ENCODE assay signal across 38 cellular contexts in the genomic region with DNA sequence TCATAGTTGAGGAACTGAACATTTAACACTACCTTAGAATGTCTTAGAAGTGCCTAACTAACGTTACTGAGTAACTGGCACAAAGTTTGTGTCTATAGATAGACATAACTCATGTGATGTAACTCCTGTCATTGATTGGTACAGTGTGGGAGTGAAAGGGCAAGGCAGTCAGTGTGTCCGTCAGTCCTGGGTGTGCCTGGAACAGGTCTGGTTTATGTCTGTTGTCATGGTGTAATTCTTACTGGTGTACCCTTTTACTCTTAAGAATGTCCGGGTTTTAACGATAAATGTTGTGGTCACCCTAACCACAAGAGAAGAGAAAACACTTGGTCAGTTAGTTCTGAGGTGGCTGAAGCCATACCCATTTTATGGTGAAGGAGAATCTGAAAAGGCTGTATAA.
DNase-seq lines count a peak whose midpoint lies in the region; ATAC-seq, FAIRE-seq and TF ChIP-seq lines count a peak whose summit lies in the region.
"Had no signal": no experiment of that assay in that cellular context is flagged by ENCODE, and none has a peak within 500 bp of the region (broad histone marks: within the 10 kb centered on the region; RNA-seq: fewer than 3 reads in every experiment).

No MANE protein-coding gene starts in this region.

- H3K9me3 ChIP-seq in hepatocyte (ENCODE audit: low read depth) = no peaks in the 10 kb centered on the region
- H3K9me3 ChIP-seq: HAP-1, lower lobe of right lung, prostate gland, sigmoid colon, tibial nerve had no signal

- FAIRE-seq in H54 (lab: Jason Lieb, UNC) (peak; percentile 79), bronchial epithelial cell (lab: Jason Lieb, UNC) (peak; percentile 95)
- FAIRE-seq: GM18507, kidney had no signal

- intact Hi-C loops in left colon (cut with DNase I, micrococcal nuclease) = no loop called here

- ATAC-seq in left colon (peak; percentile 80), GM21723 (IDR thresholded peaks at IDR 0.05; ENCODE audit: unreplicated experiment) (no peak)
- ATAC-seq: activated T-helper 17 cell treated with anti-CD3 and anti-CD28 coated beads, Interleukin-2, amount 50 U/mL, for 72 hours; CD8-positive, alpha-beta T cell; lower lobe of right lung; naive thymus-derived CD8-positive, alpha-beta T cell; SK-N-SH treated with all-trans-retinoic acid at 6 μM for 48 hours; T-helper 17 cell had no signal

- H3K9me2 ChIP-seq in hepatocyte (replicated peaks; ENCODE audit: insufficient read depth) = no peaks in the 10 kb centered on the region

- H4K20me1 ChIP-seq in hepatocyte (ENCODE audit: insufficient read depth, poor library complexity, severe bottlenecking) = no peaks in the 10 kb centered on the region

- TF ChIP-seq CTCF in bronchial epithelial cell (IDR thresholded peaks at IDR 0.05; ENCODE audit: insufficient read depth, low read length, severe bottlenecking) (no peak), hepatocyte (IDR thresholded peaks at IDR 0.05; ENCODE audit: poor library complexity) (no peak)

- H3K79me2 ChIP-seq in hepatocyte = no peaks in the 10 kb centered on the region

- no peaks in the 10 kb centered on the region for H3K27me3 ChIP-seq in bronchial epithelial cell (ENCODE audit: control insufficient read depth, insufficient read depth, low read length)
- H3K27me3 ChIP-seq in hepatocyte = no peaks in the 10 kb centered on the region

- H3K4me2 ChIP-seq in hepatocyte = no peak overlapping the region

- H3K36me3 ChIP-seq in bronchial epithelial cell (ENCODE audit: control insufficient read depth, insufficient read depth, low read length) = no peaks in the 10 kb centered on the region
- H3K36me3 ChIP-seq in hepatocyte (replicated peaks; ENCODE audit: insufficient read depth, low read depth) = no peaks in the 10 kb centered on the region
- H3K36me3 ChIP-seq: cardiac muscle cell, HAP-1, lower lobe of right lung, prostate gland, sigmoid colon, tibial nerve had no signal

- H3K4me1 ChIP-seq in hepatocyte (ENCODE audit: insufficient read depth) = no peaks in the 10 kb centered on the region
- H3K4me1 ChIP-seq: HAP-1, lower lobe of right lung, prostate gland, sigmoid colon, tibial nerve had no signal

- no peak overlapping the region for H2AFZ ChIP-seq in hepatocyte

- TF ChIP-seq POLR2A in H54 (IDR thresholded peaks at IDR 0.05; ENCODE audit: low read depth, low read length) = no peak

- H3K4me3 ChIP-seq in bronchial epithelial cell (ENCODE audit: low read depth, low read length) = no peak overlapping the region
- H3K4me3 ChIP-seq in hepatocyte = no peak overlapping the region
- H3K4me3 ChIP-seq: cardiac muscle cell, coronary artery, HAP-1, lower lobe of right lung, prostate gland, sigmoid colon, tibial nerve had no signal

- DNase-seq in H54 (ENCODE audit: insufficient read length, low spot score) (no peak), NOMO-1 (lab: John Stamatoyannopoulos, UW; ENCODE audit: unreplicated experiment in 2 of 2) (peak; percentile 18 to 32), bronchial epithelial cell (ENCODE audit: low read depth) (no peak), left colon (no peak), hepatocyte (ENCODE audit: low spot score) (no peak), NCI-H2171 treated with DMSO at 0.1 percent for 48 hours (lab: John Stamatoyannopoulos, UW) (no peak), DMS53 (lab: John Stamatoyannopoulos, UW) (no peak)
- DNase-seq: ACHN; activated CD4-positive, alpha-beta memory T cell treated with anti-CD3 and anti-CD28 coated beads for 36 hours; activated CD4-positive, CD25-positive, alpha-beta regulatory T cell treated with anti-CD3 and anti-CD28 coated beads, Interleukin-2, amount 50 U/mL, for 72 hours; activated CD8-positive, alpha-beta memory T cell treated with anti-CD3 and anti-CD28 coated beads, Interleukin-2, amount 50 U/mL, for 48 hours; activated naive CD4-positive, alpha-beta T cell treated with anti-CD3 and anti-CD28 coated beads, Interleukin-2, amount 50 U/mL, for 16 hours; amygdala; CD8-positive, alpha-beta T cell; DMS 273 treated with DMSO at 0.1 percent for 48 hours; effector CD8-positive, alpha-beta T cell; EL; KG1; kidney; lower lobe of right lung; naive thymus-derived CD8-positive, alpha-beta T cell; NCI-H1048; NCI-H1694; NCI-H510A treated with DMSO at 0.1 percent for 48 hours; nucleus accumbens; sigmoid colon; stimulated activated CD4-positive, alpha-beta T cell treated with anti-CD3 and anti-CD28 coated beads, Interleukin-4, amount 100 ng/mL, for 4 hours; T-helper 17 cell had no signal

- no peak overlapping the region for H3K27ac ChIP-seq in hepatocyte
- H3K27ac ChIP-seq: cardiac muscle cell, coronary artery, HL-60, lower lobe of right lung, prostate gland, sigmoid colon, tibial nerve had no signal

- 46% methylated on average over 4 of the region's 4 CpGs for WGBS in hepatocyte (ENCODE audit: low lambda C conversion rate, missing lambda C conversion rate)

Comparison
In these comparisons a context has a peak if more than half of its experiments do, and no peak if none do; other contexts are left out.
1. DNase-seq: peak in NOMO-1 (2 of 2); none in H54 (single experiment), bronchial epithelial cell (single experiment), left colon (0 of 2), hepatocyte (single experiment), NCI-H2171 treated with DMSO at 0.1 percent for 48 hours (single experiment) and DMS53 (single experiment).